ENCODE assay signal across 2 cellular contexts in genomic region chr5:43123887-43124286, GRCh38.
TF ChIP-seq lines count a peak whose summit lies in the region.

No MANE protein-coding gene starts in this region.

TF ChIP-seq in A549, 52 proteins besides CTCF, POLR2A, EP300 and RAD21 (continued from another document):
- TF ChIP-seq, protein P1, sequence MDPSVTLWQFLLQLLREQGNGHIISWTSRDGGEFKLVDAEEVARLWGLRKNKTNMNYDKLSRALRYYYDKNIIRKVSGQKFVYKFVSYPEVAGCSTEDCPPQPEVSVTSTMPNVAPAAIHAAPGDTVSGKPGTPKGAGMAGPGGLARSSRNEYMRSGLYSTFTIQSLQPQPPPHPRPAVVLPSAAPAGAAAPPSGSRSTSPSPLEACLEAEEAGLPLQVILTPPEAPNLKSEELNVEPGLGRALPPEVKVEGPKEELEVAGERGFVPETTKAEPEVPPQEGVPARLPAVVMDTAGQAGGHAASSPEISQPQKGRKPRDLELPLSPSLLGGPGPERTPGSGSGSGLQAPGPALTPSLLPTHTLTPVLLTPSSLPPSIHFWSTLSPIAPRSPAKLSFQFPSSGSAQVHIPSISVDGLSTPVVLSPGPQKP (IDR thresholded peaks at IDR 0.05; ENCODE audit: low read depth, low read length): no peak

TF ChIP-seq in endothelial cell of umbilical vein, 7 proteins besides CTCF, POLR2A, EP300 and RAD21 (continued from another document):
- no peak for TF ChIP-seq JUN (IDR thresholded peaks at IDR 0.05; ENCODE audit: borderline replicate concordance, insufficient read depth, insufficient read length, low read depth)
